1 cellular context compared by ENCODE assay signal in the genomic region with DNA sequence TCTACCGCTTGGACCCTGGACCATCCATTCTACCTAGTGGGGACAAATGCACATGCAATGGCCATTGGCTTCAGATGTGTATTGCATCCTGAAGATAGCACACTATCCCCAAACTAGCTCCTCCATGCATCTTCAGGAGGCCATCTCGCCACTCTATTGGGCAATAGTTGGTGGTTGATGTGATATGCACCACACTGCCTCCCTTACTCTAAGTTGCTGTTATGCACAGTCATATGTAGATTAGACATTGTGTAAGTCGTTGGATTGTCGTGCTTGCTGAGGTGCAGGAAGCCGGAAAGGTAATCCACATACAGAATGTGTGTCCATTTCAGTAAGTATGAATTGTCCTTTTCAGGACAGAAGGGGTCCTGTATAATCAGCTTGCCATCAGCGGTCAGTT.
TF ChIP-seq lines count a peak whose summit lies in the region.

No MANE protein-coding gene starts in this region.

TF ChIP-seq in HepG2, 621 proteins besides CTCF, POLR2A, EP300 and RAD21:
- no peak for TF ChIP-seq REPIN1 (CRISPR knock-in tag; IDR thresholded peaks at IDR 0.05; ENCODE audit: borderline replicate concordance, low read depth)
- TF ChIP-seq ZSCAN25 (CRISPR knock-in tag; IDR thresholded peaks at IDR 0.05): no peak
- TF ChIP-seq LRRFIP1 (CRISPR knock-in tag; conservative IDR thresholded peaks at IDR 0.05): no peak
- TF ChIP-seq HDAC6 (IDR thresholded peaks at IDR 0.05; ENCODE audit: low read depth, low read length): no peak
- TF ChIP-seq CEBPB (IDR thresholded peaks at IDR 0.05; ENCODE audit: borderline replicate concordance, low read depth, low read length): peak; percentile 68; the same call in 1 of the 2 replicates
- no peak for TF ChIP-seq ZFP1 (CRISPR knock-in tag; IDR thresholded peaks at IDR 0.05)
